In the genomic region with DNA sequence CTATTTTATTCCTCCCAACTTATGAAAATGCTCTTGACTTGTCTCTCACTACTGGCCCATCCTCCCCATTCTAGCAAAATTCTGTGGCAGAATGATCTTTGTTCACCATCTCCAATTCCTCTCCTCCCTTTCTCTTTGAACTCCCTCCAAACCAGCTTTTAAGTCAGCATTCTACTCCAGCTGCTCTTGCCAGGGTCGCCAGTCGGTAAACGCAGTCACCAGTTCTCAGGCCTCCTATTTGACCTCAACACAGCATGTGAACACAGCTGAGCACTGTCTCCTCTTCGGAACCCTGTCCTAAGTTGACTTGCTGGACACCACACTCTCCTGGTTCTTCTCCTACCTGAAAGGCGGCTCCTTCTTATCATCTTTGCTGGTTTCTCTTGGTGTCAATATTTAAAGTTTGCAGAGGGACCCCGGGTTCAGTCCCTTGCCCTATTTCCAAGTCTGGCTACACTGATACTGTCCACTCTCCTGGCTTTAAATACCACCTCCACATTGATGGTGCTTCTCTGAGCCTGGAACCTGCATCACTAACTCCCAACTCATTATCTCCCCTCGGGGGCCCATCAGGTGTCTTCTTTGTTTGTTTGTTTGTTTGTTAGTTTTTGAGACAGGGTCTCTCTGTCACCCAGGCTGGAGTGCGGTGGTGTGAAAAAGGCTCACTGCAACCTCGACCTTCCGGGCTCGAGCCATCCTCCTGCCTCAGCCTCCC, we compare ENCODE assay signal across 28 cellular contexts. TPM values are rescaled to one million over a fixed set of nuclear protein-coding genes. Genes with fewer than 3 reads are reported as not detected.
DNase-seq lines count a peak whose midpoint lies in the region; ATAC-seq, FAIRE-seq and TF ChIP-seq lines count a peak whose summit lies in the region.
"Had no signal": no experiment of that assay in that cellular context is flagged by ENCODE, and none has a peak within 500 bp of the region (broad histone marks: within the 10 kb centered on the region; RNA-seq: fewer than 3 reads in every experiment).

No MANE protein-coding gene starts in this region.

- H2BK12ac ChIP-seq in H1 (ENCODE audit: low read depth, low read length): no peak overlapping the region

- TF ChIP-seq POLR2A in H1 (IDR thresholded peaks at IDR 0.05; ENCODE audit: control extremely low read depth in 1 of 2, low read depth in 2 of 2, low read length in 2 of 2): no peak
- TF ChIP-seq POLR2A in sigmoid colon (IDR thresholded peaks at IDR 0.05): no peak

- H3K9me3 ChIP-seq in H1 (ENCODE audit: insufficient read depth in 2 of 2, low read depth in 1 of 2, low read length in 1 of 2) (no peaks in the 10 kb centered on the region), sigmoid colon (no peaks in the 10 kb centered on the region)
- H3K9me3 ChIP-seq: BE2C, BLaER1 had no signal

- TF ChIP-seq EP300 in H1 (IDR thresholded peaks at IDR 0.05; ENCODE audit: borderline replicate concordance in 1 of 2, low read depth in 2 of 2, low read length in 2 of 2): no peak
- TF ChIP-seq EP300 in sigmoid colon (IDR thresholded peaks at IDR 0.05): no peak

- no peak overlapping the region for H2BK15ac ChIP-seq in H1 (ENCODE audit: low read length)

- TF ChIP-seq RAD21 in H1 (IDR thresholded peaks at IDR 0.05 in 1 of 2, conservative IDR thresholded peaks at IDR 0.05 in 1 of 2; ENCODE audit: low read depth in 2 of 2, low read length in 2 of 2): no peak

- no peak for TF ChIP-seq CTCF in H1 (IDR thresholded peaks at IDR 0.05; ENCODE audit: control extremely low read depth in 1 of 3, insufficient read depth in 1 of 3, low read depth in 1 of 3, low read length in 3 of 3)
- TF ChIP-seq CTCF in sigmoid colon (IDR thresholded peaks at IDR 0.05): no peak
- no peak for TF ChIP-seq CTCF in coronary artery (IDR thresholded peaks at IDR 0.05)

- H3K27me3 ChIP-seq in H1 (replicated peaks in 1 of 4; ENCODE audit: control insufficient read depth in 3 of 4, extremely low read depth in 1 of 4, insufficient read depth in 3 of 4, low read length in 3 of 4): no peaks in the 10 kb centered on the region
- H3K27me3 ChIP-seq in sigmoid colon: no peaks in the 10 kb centered on the region
- H3K27me3 ChIP-seq: BE2C, BLaER1 had no signal

- POLR2A ChIA-PET in H1 (lab: Charles Lee; ENCODE audit: partially characterized antibody): interaction anchor here (1.5 to 2.5 kb wide), 2 partner anchors 10 to 27 kb away, joined by 3 to 4 read pairs; no protein-coding TSS in a partner anchor

- WGBS in H1 (ENCODE audit: extremely low coverage in 1 of 2, insufficient coverage in 1 of 2, insufficient read length in 1 of 2, insufficient replicate concordance in 2 of 2, low coverage in 1 of 2, low lambda C conversion rate in 2 of 2, missing lambda C conversion rate in 1 of 2), 2 experiments: 84% methylated on average over 11 of the region's 11 CpGs; no CpG with 5 or more reads in 1 of the 2 experiments
- 83 to 88% methylated on average over 11 of the region's 11 CpGs for WGBS in sigmoid colon, 2 donors

- H3K79me2 ChIP-seq in H1 (ENCODE audit: control insufficient read depth in 1 of 2, insufficient read depth in 2 of 2, low read length in 2 of 2): no peaks in the 10 kb centered on the region

- H2BK120ac ChIP-seq in H1 (replicated peaks; ENCODE audit: low read depth, low read length): no peak overlapping the region

- ATAC-seq in HG03108 (IDR thresholded peaks at IDR 0.05; ENCODE audit: unreplicated experiment): no peak

- no peak overlapping the region for H4K5ac ChIP-seq in H1 (ENCODE audit: insufficient read length, low read depth, low read length)

- H2BK20ac ChIP-seq in H1 (ENCODE audit: low read length): no peak overlapping the region

- H3K4ac ChIP-seq in H1 (replicated peaks; ENCODE audit: insufficient read length, low read depth, low read length): no peak overlapping the region

- H3K36me3 ChIP-seq in H1 (ENCODE audit: control insufficient read depth in 2 of 4, insufficient read depth in 4 of 4, low read length in 3 of 4) (no peaks in the 10 kb centered on the region), sigmoid colon (peaks cover 0 to 8% (median 0%) of the 10 kb centered on the region in 4 donors)
- H3K36me3 ChIP-seq: BLaER1 had no signal

- no peak overlapping the region for H2BK5ac ChIP-seq in H1 (ENCODE audit: low read depth, low read length)

- H2AFZ ChIP-seq in H1 (ENCODE audit: low read length): no peak overlapping the region

- H3K79me1 ChIP-seq in H1 (ENCODE audit: low read depth, low read length): no peaks in the 10 kb centered on the region

- DNase-seq in H1 (ENCODE audit: low read depth in 1 of 2, low spot score in 2 of 2) (no peak), myocyte (ENCODE audit: low read depth) (peak; percentile 5), sigmoid colon (peak; percentile 25), coronary artery (ENCODE audit: low spot score) (no peak)
- DNase-seq: 8988T; ACHN; BE2C; C1 segment of cervical spinal cord; CD4-positive, alpha-beta memory T cell; CD4-positive, CD25-positive, alpha-beta regulatory T cell; CD8-positive, alpha-beta memory T cell; COR-L47; DMS 273 treated with DMSO at 0.1 percent for 48 hours; DMS153; DMS53; DMS79; DND-41; EL; GDM1 had no signal

- no peak overlapping the region for H3K14ac ChIP-seq in H1 (ENCODE audit: insufficient read length)

- H3K56ac ChIP-seq in H1 (replicated peaks; ENCODE audit: insufficient read length, low read depth, low read length): no peak overlapping the region

- CTCF ChIA-PET in H1 (lab: Charles Lee; ENCODE audit: partially characterized antibody): interaction anchor here (1.1 to 4.0 kb wide), 3 partner anchors 27 to 51 kb away, joined by 3 to 21 read pairs (median 3); partner anchors contain the start of gene GDAP1L1

- H3K23me2 ChIP-seq in H1 (ENCODE audit: low read depth, low read length): no peaks in the 10 kb centered on the region

- H4K91ac ChIP-seq in H1 (replicated peaks; ENCODE audit: insufficient read length, low read length): no peak overlapping the region

- FAIRE-seq in H1 (lab: Jason Lieb, UNC): no peak
- FAIRE-seq: A204.1, GM12878, GM12892, GM18507 had no signal

- H3K18ac ChIP-seq in H1 (ENCODE audit: extremely low read depth, low read length): no peak overlapping the region

- no peak overlapping the region for H3K9ac ChIP-seq in H1 (replicated peaks in 1 of 4; ENCODE audit: extremely low read depth in 1 of 4, low read depth in 3 of 4, low read length in 3 of 4)
- H3K9ac ChIP-seq: BLaER1 had no signal

- H3K4me3 ChIP-seq in H1 (ENCODE audit: extremely low read depth in 1 of 4, insufficient read depth in 2 of 4, low read depth in 3 of 4, low read length in 4 of 4) (no peak overlapping the region), sigmoid colon (no peak overlapping the region), coronary artery (no peak overlapping the region)
- H3K4me3 ChIP-seq: BLaER1, GM12878 had no signal

- no peak overlapping the region for H3K4me2 ChIP-seq in H1 (ENCODE audit: insufficient read depth in 1 of 2, low read depth in 2 of 2, low read length in 2 of 2)
- H3K4me2 ChIP-seq: BLaER1 had no signal

- no peak overlapping the region for H3K27ac ChIP-seq in H1 (ENCODE audit: low read depth, low read length)
- H3K27ac ChIP-seq in sigmoid colon: no peak overlapping the region
- H3K27ac ChIP-seq in coronary artery: no peak overlapping the region
- H3K27ac ChIP-seq: BLaER1 had no signal

- H3K23ac ChIP-seq in H1 (ENCODE audit: insufficient read length): no peak overlapping the region

- H2AK5ac ChIP-seq in H1 (ENCODE audit: low read depth, low read length): 0 out of 2 replicates have a peak overlapping the region, but pooled peaks have one; percentile 57

- H3K4me1 ChIP-seq in H1 (replicated peaks in 1 of 4; ENCODE audit: control insufficient read depth in 3 of 4, insufficient read depth in 4 of 4, low read length in 3 of 4): peaks cover 0 to 8% (median 5%) of the 10 kb centered on the region in 4 experiments; a peak in 6 of 7 replicates
- no peaks in the 10 kb centered on the region for H3K4me1 ChIP-seq in sigmoid colon
- H3K4me1 ChIP-seq: BE2C, BLaER1 had no signal

- H4K20me1 ChIP-seq in H1 (replicated peaks in 1 of 2; ENCODE audit: control insufficient read depth in 1 of 2, insufficient read depth in 2 of 2, low read length in 2 of 2): peaks cover 0 to 2% of the 10 kb centered on the region in 2 experiments
- H4K20me1 ChIP-seq: BLaER1 had no signal

- H4K8ac ChIP-seq in H1 (ENCODE audit: extremely low read depth, insufficient read depth, low read length): no peak overlapping the region

- intact Hi-C loops in sigmoid colon (cut with DNase I): no loop called here

TF ChIP-seq in H1, 55 proteins besides CTCF, POLR2A, EP300 and RAD21 (continues in another document):
- no peak for TF ChIP-seq CEBPB (IDR thresholded peaks at IDR 0.05; ENCODE audit: low read depth, low read length)
- TF ChIP-seq HDAC2 (IDR thresholded peaks at IDR 0.05; ENCODE audit: borderline replicate concordance in 1 of 2, low read depth in 2 of 2, low read length in 2 of 2): no peak

RNA-seq across cellular contexts. Expression of gene GDAP1L1, which starts 27.4 kb away (rescaled TPM):
- total RNA-seq in H1 (2021; fragmentation: NEBNext Ultra II Directional; extraction: Animal tissue kit (Norgen Biotek cat#: 25700)): 8.5 and 9.8 TPM in 2 replicates
- 63.1 and 73.0 TPM in 2 replicates for polyA plus RNA-seq in H1 (2011; rRNA removed)
- 35.7 TPM for polyA plus RNA-seq in H1 (2011; cell fraction: cytosol; rRNA removed)
- 31.2 TPM for polyA plus RNA-seq in H1 (2011; cell fraction: nucleus; rRNA removed)
- polyA plus RNA-seq in H1 (2012, experiment 1 of 2): 10.6 to 23.5 TPM (median 20.3 TPM) in 4 replicates
- polyA plus RNA-seq in H1 (2012, experiment 2 of 2): 11.6 TPM
- 5.8 TPM for polyA plus RNA-seq in H1 (2013, experiment 1 of 2)
- 5.9 TPM for polyA plus RNA-seq in H1 (2013, experiment 2 of 2)
- 9.1 and 13.0 TPM in 2 replicates for polyA minus RNA-seq in H1 (2011; rRNA and poly(A)+ RNA removed)
- 8.4 TPM for polyA minus RNA-seq in H1 (2011; cell fraction: cytosol; rRNA and poly(A)+ RNA removed)
- polyA minus RNA-seq in H1 (2011; cell fraction: nucleus; rRNA and poly(A)+ RNA removed): 8.1 TPM
- 0.11 TPM in 1 of 2 replicates, not detected in the other for total RNA-seq in myocyte
- polyA plus RNA-seq in myocyte (2012): 0.11 TPM
- 1 to 10 TPM in 2 of 4 donors, under 1 TPM in 1, not detected in 1; 0.36 to 1.4 (median 1.3) TPM for total RNA-seq in sigmoid colon
- under 1 TPM in 2 of 3 donors, not detected in 1; 0.20 to 0.60 TPM for polyA plus RNA-seq in sigmoid colon
- total RNA-seq: CD4-positive, alpha-beta memory T cell; CD4-positive, CD25-positive, alpha-beta regulatory T cell; CD8-positive, alpha-beta memory T cell; G401; GM12878 had no signal
- polyA plus RNA-seq: AG04450; CD14-positive monocyte; CD8-positive, alpha-beta memory T cell had no signal

RNA-seq across cellular contexts. Expression of gene FITM2, which starts 36.5 kb away (rescaled TPM):
- 2.0 and 2.1 TPM in 2 replicates for total RNA-seq in H1 (2021; fragmentation: NEBNext Ultra II Directional; extraction: Animal tissue kit (Norgen Biotek cat#: 25700))
- polyA plus RNA-seq in H1 (2011; rRNA removed) (1.1 and 1.2 TPM in 2 replicates), sigmoid colon (1 to 10 TPM in 2 of 3 donors, under 1 TPM in 1; 0.60 to 6.1 (median 1.4) TPM)
- polyA plus RNA-seq in H1 (2011; cell fraction: cytosol; rRNA removed): 1.1 TPM
- polyA plus RNA-seq in H1 (2011; cell fraction: nucleus; rRNA removed): 1.9 TPM
- polyA plus RNA-seq in H1 (2012, experiment 1 of 2): 1.3 to 1.7 TPM (median 1.6 TPM) in 4 replicates
- polyA plus RNA-seq in H1 (2012, experiment 2 of 2): 1.5 TPM
- 2.0 TPM for polyA plus RNA-seq in H1 (2013, experiment 1 of 2)
- polyA plus RNA-seq in H1 (2013, experiment 2 of 2): 2.5 TPM
- 1.5 and 2.8 TPM in 2 replicates for polyA minus RNA-seq in H1 (2011; rRNA and poly(A)+ RNA removed)
- 1.1 TPM for polyA minus RNA-seq in H1 (2011; cell fraction: cytosol; rRNA and poly(A)+ RNA removed)
- 1.2 TPM for polyA minus RNA-seq in H1 (2011; cell fraction: nucleus; rRNA and poly(A)+ RNA removed)
- total RNA-seq in myocyte (10.8 and 12.0 TPM in 2 replicates), sigmoid colon (1 to 10 TPM; 6.1 to 9.1 (median 7.4) TPM)
- 9.7 TPM for polyA plus RNA-seq in myocyte (2012)

Comparison
In these comparisons a context has a peak if more than half of its experiments do, and no peak if none do; other contexts are left out.
1. DNase-seq: peak in myocyte (single experiment) and sigmoid colon (single experiment); none in H1 (0 of 2) and coronary artery (single experiment).